Comparison of ENCODE assay signal across 9 cellular contexts in genomic region chr6:44269921-44270525, GRCh38. TPM values are rescaled to one million over a fixed set of nuclear protein-coding genes. Genes with fewer than 3 reads are reported as not detected.
DNase-seq lines count a peak whose midpoint lies in the region; ATAC-seq and TF ChIP-seq lines count a peak whose summit lies in the region.
"Had no signal": no experiment of that assay in that cellular context is flagged by ENCODE, and none has a peak within 500 bp of the region (broad histone marks: within the 10 kb centered on the region; RNA-seq: fewer than 3 reads in every experiment).

TSS of gene TMEM151B (plus strand) at chr6:44270450. CDS start at chr6:44270743, 293 bp downstream.

- H3K9me2 ChIP-seq in GM23338 (ENCODE audit: insufficient read depth) = no peaks in the 10 kb centered on the region
- no peaks in the 10 kb centered on the region for H3K9me2 ChIP-seq in OCI-LY7 (ENCODE audit: insufficient read depth, low read length)

- ATAC-seq in GM23338 = peak; percentile 7
- no peak for ATAC-seq in psoas muscle
- ATAC-seq in HG03108 (IDR thresholded peaks at IDR 0.05; ENCODE audit: unreplicated experiment) = no peak
- no peak for ATAC-seq in HG03139 (IDR thresholded peaks at IDR 0.05; ENCODE audit: unreplicated experiment)
- ATAC-seq: right lobe of liver had no signal

- H3K9me3 Mint-ChIP-seq in GM23338 (no peaks in the 10 kb centered on the region), endodermal cell (no peaks in the 10 kb centered on the region)

- H3K4me1 Mint-ChIP-seq in GM23338 (peaks cover 41% of the 10 kb centered on the region), endodermal cell (peaks cover 4% of the 10 kb centered on the region)

- DNase-seq in GM23338 (ENCODE audit: low spot score) (peak; percentile 71), OCI-LY7 (ENCODE audit: low spot score) (no peak), endodermal cell (peak; percentile 61), psoas muscle (peak in 1 of 2 donors; percentile 48)
- no peak for DNase-seq in stimulated activated naive CD4-positive, alpha-beta T cell treated with Interleukin-2 at 50 U/mL for 16 hours (lab: John Stamatoyannopoulos, UW)

- H3K9ac ChIP-seq in endodermal cell (ENCODE audit: extremely low read depth, low read length, poor library complexity, severe bottlenecking) = no peak within 1 kb of the TSS

- no peaks in the 10 kb centered on the region for H3K36me3 ChIP-seq in GM23338 (ENCODE audit: insufficient read depth)
- no peaks in the 10 kb centered on the region for H3K36me3 ChIP-seq in OCI-LY7 (ENCODE audit: insufficient read depth, low read length)
- no peaks in the 10 kb centered on the region for H3K36me3 ChIP-seq in endodermal cell (ENCODE audit: control insufficient read depth, insufficient read depth, low read length)
- no peaks in the 10 kb centered on the region for H3K36me3 ChIP-seq in psoas muscle (ENCODE audit: insufficient read depth in 1 of 2, low read depth in 1 of 2)
- H3K36me3 ChIP-seq: right lobe of liver had no signal

- intact Hi-C loops in OCI-LY7 (cut with micrococcal nuclease; ENCODE audit: unreplicated experiment) (loop anchor here (5.0 kb wide), 1 partner anchor 117 kb away; the partner anchor contains the start of gene CDC5L), psoas muscle (cut with DNase I) (loop anchor here (5.0 kb wide), 2 partner anchors 37 to 67 kb away; no protein-coding TSS in a partner anchor)

- H3F3A ChIP-seq in GM23338 (replicated peaks; ENCODE audit: low read depth) = 0 out of 2 replicates have a peak, but pooled peaks cover 22% of the 10 kb centered on the region

- H3K4me3 ChIP-seq in GM23338 (peak within 1 kb of the TSS; percentile 65), OCI-LY7 (ENCODE audit: low read depth, low read length, poor library complexity, severe bottlenecking) (peak within 1 kb of the TSS; percentile 32), endodermal cell (ENCODE audit: low read length) (no peak within 1 kb of the TSS), psoas muscle (peak within 1 kb of the TSS; percentile 44)

- H3K27me3 Mint-ChIP-seq in GM23338 (ENCODE audit: insufficient read depth, low read depth, poor library complexity) = peaks cover 40% of the 10 kb centered on the region
- peaks cover 80% of the 10 kb centered on the region for H3K27me3 Mint-ChIP-seq in endodermal cell (ENCODE audit: insufficient read depth)

- H4K20me1 ChIP-seq in GM23338 (replicated peaks; ENCODE audit: insufficient read depth) = no peaks in the 10 kb centered on the region
- no peaks in the 10 kb centered on the region for H4K20me1 ChIP-seq in OCI-LY7 (ENCODE audit: insufficient read depth, low read length)

- TF ChIP-seq CTCF in GM23338 (conservative IDR thresholded peaks at IDR 0.05; ENCODE audit: low read depth in 2 of 2) (no peak), OCI-LY7 (conservative IDR thresholded peaks at IDR 0.05; ENCODE audit: low read length) (no peak), endodermal cell (conservative IDR thresholded peaks at IDR 0.05) (no peak), psoas muscle (IDR thresholded peaks at IDR 0.05) (no peak)

- H3K4me1 ChIP-seq in GM23338 (ENCODE audit: insufficient read depth) (peaks cover 14% of the 10 kb centered on the region), OCI-LY7 (ENCODE audit: insufficient read depth, low read length, poor library complexity, severe bottlenecking) (peaks cover 36% of the 10 kb centered on the region), endodermal cell (ENCODE audit: control insufficient read depth, insufficient read depth, low read length) (no peaks in the 10 kb centered on the region), psoas muscle (no peaks in the 10 kb centered on the region)
- H3K4me1 ChIP-seq: right lobe of liver had no signal

- no TSS peak for BruUV-seq in OCI-LY7 (replicated peaks; lab: Mats Ljungman, UMichigan)

- H3K9me3 ChIP-seq in OCI-LY7 (ENCODE audit: low read length) (no peaks in the 10 kb centered on the region), endodermal cell (ENCODE audit: control insufficient read depth, low read length) (no peaks in the 10 kb centered on the region), psoas muscle (no peaks in the 10 kb centered on the region)
- H3K9me3 ChIP-seq: right lobe of liver had no signal

- H3K27ac ChIP-seq in GM23338 (ENCODE audit: low read depth) (no peak within 1 kb of the TSS), OCI-LY7 (ENCODE audit: low read depth, low read length, poor library complexity, severe bottlenecking) (no peak within 1 kb of the TSS), endodermal cell (ENCODE audit: low read depth, low read length) (no peak within 1 kb of the TSS), psoas muscle (no peak within 1 kb of the TSS)
- H3K27ac ChIP-seq: right lobe of liver had no signal

- peak within 1 kb of the TSS; percentile 83 for H3K4me3 Mint-ChIP-seq in GM23338
- H3K4me3 Mint-ChIP-seq in endodermal cell = peak within 1 kb of the TSS; percentile 55

- H3K27ac Mint-ChIP-seq in GM23338 = no peak within 1 kb of the TSS
- no peak within 1 kb of the TSS for H3K27ac Mint-ChIP-seq in endodermal cell

- WGBS in endodermal cell (ENCODE audit: insufficient coverage in 1 of 2, insufficient read length in 1 of 2), 2 experiments = 9 to 11% methylated on average over 7 to 23 of the region's 29 CpGs
- WGBS in psoas muscle, 3 donors = 15 to 50% (median 45%) methylated on average over 10 to 29 of the region's 29 CpGs

- CTCF ChIA-PET in OCI-LY7 (lab: Charles Lee; ENCODE audit: unreplicated experiment) = no interaction called here

- H3K36me3 Mint-ChIP-seq in GM23338 (ENCODE audit: low read depth) (peaks cover 6% of the 10 kb centered on the region; the same call in 2 of the 3 replicates), endodermal cell (ENCODE audit: low read depth) (peaks cover 2% of the 10 kb centered on the region)

- POLR2A ChIA-PET in OCI-LY7 (lab: Charles Lee) = interaction anchor here (0.6 to 0.7 kb wide), 2 partner anchors 117 to 1135 kb away, joined by 3 read pairs; no protein-coding TSS in a partner anchor

- peaks cover 21% of the 10 kb centered on the region for H3K27me3 ChIP-seq in GM23338 (ENCODE audit: insufficient read depth)
- H3K27me3 ChIP-seq in endodermal cell (ENCODE audit: control insufficient read depth, insufficient read depth, low read length, poor library complexity, severe bottlenecking) = peaks cover 59% of the 10 kb centered on the region
- H3K27me3 ChIP-seq in psoas muscle (ENCODE audit: insufficient read depth in 3 of 3, low read length in 2 of 3) = peaks cover 0 to 29% (median 13%) of the 10 kb centered on the region in 3 donors
- H3K27me3 ChIP-seq: right lobe of liver had no signal

- H3K4me2 ChIP-seq in GM23338 (peak within 1 kb of the TSS; percentile 87), OCI-LY7 (ENCODE audit: low read length) (peak within 1 kb of the TSS; percentile 64)

- H2AFZ ChIP-seq in GM23338 (peak within 1 kb of the TSS; percentile 84; the same call in 1 of the 2 replicates), OCI-LY7 (ENCODE audit: low read length) (no peak within 1 kb of the TSS)

- H3K79me2 ChIP-seq in GM23338 (replicated peaks; ENCODE audit: insufficient read depth) = no peaks in the 10 kb centered on the region
- H3K79me2 ChIP-seq in OCI-LY7 (ENCODE audit: insufficient read depth, low read depth, low read length) = no peaks in the 10 kb centered on the region

TF ChIP-seq in GM23338, 12 proteins besides CTCF, POLR2A, EP300 and RAD21:
- TF ChIP-seq EZH2phosphoT487 (IDR thresholded peaks at IDR 0.05; ENCODE audit: unreplicated experiment) (no peak), POLR2AphosphoS5 (IDR thresholded peaks at IDR 0.05; ENCODE audit: low read depth) (0 out of 2 replicates have a peak, but pooled peaks have one; percentile 35)

RNA-seq across cellular contexts. Expression of gene TMEM151B, which starts in this region (rescaled TPM):
- total RNA-seq in GM23338 (2014; rRNA removed; shearing (Covaris generic)) = 11.5 and 14.6 TPM in 2 replicates
- 0.91 and 1.5 TPM in 2 replicates for polyA plus RNA-seq in GM23338 (2016; fragmentation: Nextera tagmentation; extraction: Ambion mirVana)
- not detected in 2 replicates for total RNA-seq in OCI-LY7 (2014; rRNA removed; shearing (Covaris generic))
- total RNA-seq in OCI-LY7 (2022) = 0.07 and 0.15 TPM in 2 replicates
- total RNA-seq in endodermal cell = under 1 TPM; 0.22 to 0.51 TPM
- 7.3 TPM for polyA plus RNA-seq in endodermal cell (2013, experiment 1 of 2)
- 6.5 TPM for polyA plus RNA-seq in endodermal cell (2013, experiment 2 of 2)
- not detected for total RNA-seq in psoas muscle
- polyA plus RNA-seq in psoas muscle = under 1 TPM in 2 of 3 donors, not detected in 1; 0.04 to 0.07 TPM
- total RNA-seq: right lobe of liver; T-helper 1 cell treated with Interleukin-12 subunit alpha and Interleukin-12 subunit beta and Interleukin-4 antibody, amounts not matched to agents 30 ng/mL and 1 ng/mL, for 36 hours had no signal

Comparison
In these comparisons a context has a peak if more than half of its experiments do, and no peak if none do; other contexts are left out.
1. DNase-seq: peak in GM23338 (single experiment) and endodermal cell (single experiment); none in OCI-LY7 (single experiment) and stimulated activated naive CD4-positive, alpha-beta T cell treated with Interleukin-2 at 50 U/mL for 16 hours (single experiment).